Comparison of ENCODE assay signal across 8 cellular contexts in genomic region chrX:3470211-3470679, GRCh38.
A peak's percentile ranks its signal among the peaks of the same experiment; 100 is the strongest.
DNase-seq lines count a peak whose midpoint lies in the region; FAIRE-seq and TF ChIP-seq lines count a peak whose summit lies in the region.
"Not testable (repeated sequence)": the region's sequence is repeated elsewhere in the genome, so short reads cannot be mapped to it uniquely, and the experiment has no call there.

No MANE protein-coding gene starts in this region.

- H3K27me3 ChIP-seq in keratinocyte (ENCODE audit: control insufficient read depth, extremely low read depth, insufficient read depth, low read length); trophoblast cell (ENCODE audit: insufficient read depth, low read length): not testable (repeated sequence)

- H3K4me3 Mint-ChIP-seq in Calu3 (ENCODE audit: low read depth, unreplicated experiment) (peak overlapping the region; percentile 58), type B pancreatic cell (peak overlapping the region; percentile 19)

- peak overlapping the region; percentile 22 for H3K4me2 ChIP-seq in keratinocyte (ENCODE audit: control insufficient read depth, extremely low read depth, insufficient read depth, low read depth, low read length)
- H3K4me2 ChIP-seq in trophoblast cell (ENCODE audit: low read length) = not testable (repeated sequence)

- H3K36me3 ChIP-seq in keratinocyte (ENCODE audit: control insufficient read depth in 2 of 2, extremely low read depth in 1 of 2, insufficient read depth in 2 of 2, low read length in 2 of 2); trophoblast cell (ENCODE audit: control insufficient read depth in 1 of 2, insufficient read depth in 2 of 2, low read length in 2 of 2): not testable (repeated sequence)

- not testable (repeated sequence) for H2AK5ac ChIP-seq in trophoblast cell (ENCODE audit: low read length)

- H4K8ac ChIP-seq in trophoblast cell (ENCODE audit: low read depth, low read length) = not testable (repeated sequence)

- H3K9ac ChIP-seq in keratinocyte (ENCODE audit: control insufficient read depth, extremely low read depth, insufficient read depth, low read length); trophoblast cell (ENCODE audit: low read length): not testable (repeated sequence)

- peak; percentile 57 for DNase-seq in Calu3
- peak; percentile 0 for DNase-seq in HT1080 (ENCODE audit: low read depth)
- DNase-seq in RPMI7951 (ENCODE audit: low read depth) = peak; percentile 72
- DNase-seq in astrocyte of the hippocampus (ENCODE audit: low read depth, low spot score) = peak; percentile 1
- peak; percentile 32 for DNase-seq in fibroblast of pulmonary artery (ENCODE audit: low read depth)
- not testable (repeated sequence) for DNase-seq in keratinocyte (ENCODE audit: low read depth, low spot score); type B pancreatic cell (ENCODE audit: extremely low spot score, unreplicated experiment)
- peak; percentile 39 to 56 for DNase-seq in trophoblast cell

- not testable (repeated sequence) for H3K4me3 ChIP-seq in fibroblast of pulmonary artery (replicated peaks; ENCODE audit: low read depth, low read length); keratinocyte (ENCODE audit: control insufficient read depth in 2 of 3, extremely low read depth in 1 of 3, insufficient read depth in 2 of 3, low read depth in 1 of 3, low read length in 3 of 3); trophoblast cell (ENCODE audit: low read depth, low read length)

- H3K27me3 Mint-ChIP-seq in Calu3 (ENCODE audit: unreplicated experiment); type B pancreatic cell: not testable (repeated sequence)

- H3K4me1 Mint-ChIP-seq in Calu3 (ENCODE audit: low read depth, unreplicated experiment) = peaks cover 17% of the 10 kb centered on the region
- not testable (repeated sequence) for H3K4me1 Mint-ChIP-seq in type B pancreatic cell (ENCODE audit: unreplicated experiment)

- dilution Hi-C loops in keratinocyte (cut with MboI; ENCODE audit: extremely low pct_ligation_motif_present, low sequenced_read_pairs) = not testable (repeated sequence)

- H3K9me3 ChIP-seq in keratinocyte (ENCODE audit: control insufficient read depth, low read depth, low read length); trophoblast cell (ENCODE audit: insufficient read depth, low read depth, low read length): not testable (repeated sequence)

- CTCF ChIA-PET in Calu3 (lab: Charles Lee) = not testable (repeated sequence)

- not testable (repeated sequence) for H3K36me3 Mint-ChIP-seq in Calu3 (ENCODE audit: insufficient read depth, unreplicated experiment); type B pancreatic cell

- not testable (repeated sequence) for H3K4me1 ChIP-seq in keratinocyte (ENCODE audit: control insufficient read depth, extremely low read depth, insufficient read depth, low read length); trophoblast cell (ENCODE audit: control insufficient read depth in 1 of 2, insufficient read depth in 2 of 2, low read length in 2 of 2)

- H3K27ac Mint-ChIP-seq in Calu3 (ENCODE audit: unreplicated experiment) = peak overlapping the region; percentile 62
- peak overlapping the region; percentile 83 for H3K27ac Mint-ChIP-seq in type B pancreatic cell

- not testable (repeated sequence) for H2BK120ac ChIP-seq in trophoblast cell (ENCODE audit: insufficient read depth, low read length, poor library complexity)

- not testable (repeated sequence) for H3K79me1 ChIP-seq in trophoblast cell (ENCODE audit: low read length)

- not testable (repeated sequence) for H3K4ac ChIP-seq in trophoblast cell (ENCODE audit: low read depth, low read length)

- not testable (repeated sequence) for H3K23ac ChIP-seq in trophoblast cell (ENCODE audit: low read length)

- not testable (repeated sequence) for H4K20me1 ChIP-seq in keratinocyte (ENCODE audit: control insufficient read depth, extremely low read depth, insufficient read depth, low read length)

- not testable (repeated sequence) for H3K9me1 ChIP-seq in keratinocyte (ENCODE audit: control insufficient read depth, extremely low read depth, insufficient read depth, low read length)

- not testable (repeated sequence) for H3K27ac ChIP-seq in keratinocyte (ENCODE audit: control insufficient read depth, insufficient read depth, low read length); trophoblast cell (ENCODE audit: low read depth, low read length)

- intact Hi-C loops in Calu3 (cut with micrococcal nuclease; ENCODE audit: unreplicated experiment) = not testable (repeated sequence)

- H3K79me2 ChIP-seq in keratinocyte (ENCODE audit: control insufficient read depth, insufficient read depth, low read length); trophoblast cell (ENCODE audit: control insufficient read depth, insufficient read depth, low read length, poor library complexity): not testable (repeated sequence)

- BruUV-seq in Calu3 (replicated peaks; lab: Mats Ljungman, UMichigan) = not testable (repeated sequence)

- not testable (repeated sequence) for H4K91ac ChIP-seq in trophoblast cell (ENCODE audit: low read depth, low read length)

- peak; percentile 32 for FAIRE-seq in keratinocyte (lab: Jason Lieb, UNC)

- not testable (repeated sequence) for H3K9me3 Mint-ChIP-seq in Calu3 (ENCODE audit: low read depth, unreplicated experiment)
- peaks cover 24% of the 10 kb centered on the region for H3K9me3 Mint-ChIP-seq in type B pancreatic cell

- not testable (repeated sequence) for H2BK12ac ChIP-seq in trophoblast cell (ENCODE audit: low read length)

- not testable (repeated sequence) for H3K18ac ChIP-seq in trophoblast cell (ENCODE audit: low read length)

- WGBS in trophoblast cell (ENCODE audit: extremely low coverage, insufficient coverage, insufficient read length) = no CpG with 5 or more reads among the region's 7 CpGs

- H2BK5ac ChIP-seq in trophoblast cell (ENCODE audit: low read depth, low read length, poor library complexity) = not testable (repeated sequence)

- H2AFZ ChIP-seq in keratinocyte (ENCODE audit: control insufficient read depth, low read length); trophoblast cell (ENCODE audit: insufficient read depth, low read length, poor library complexity): not testable (repeated sequence)

- H4K12ac ChIP-seq in trophoblast cell (ENCODE audit: low read depth, low read length) = not testable (repeated sequence)

- not testable (repeated sequence) for TF ChIP-seq CTCF in Calu3 (IDR thresholded peaks at IDR 0.05; ENCODE audit: unreplicated experiment); fibroblast of pulmonary artery (IDR thresholded peaks at IDR 0.05; ENCODE audit: low read length, missing control alignments); keratinocyte (optimal IDR thresholded peaks at IDR 0.05 in 1 of 3, IDR thresholded peaks at IDR 0.05 in 1 of 3, conservative IDR thresholded peaks at IDR 0.05 in 1 of 3; ENCODE audit: extremely low read depth in 1 of 3, insufficient read depth in 2 of 3, low read length in 3 of 3); type B pancreatic cell (conservative IDR thresholded peaks at IDR 0.05)

- H3K14ac ChIP-seq in trophoblast cell (ENCODE audit: low read length) = not testable (repeated sequence)
